ENCODE assay signal across 8 cellular contexts in the genomic region with DNA sequence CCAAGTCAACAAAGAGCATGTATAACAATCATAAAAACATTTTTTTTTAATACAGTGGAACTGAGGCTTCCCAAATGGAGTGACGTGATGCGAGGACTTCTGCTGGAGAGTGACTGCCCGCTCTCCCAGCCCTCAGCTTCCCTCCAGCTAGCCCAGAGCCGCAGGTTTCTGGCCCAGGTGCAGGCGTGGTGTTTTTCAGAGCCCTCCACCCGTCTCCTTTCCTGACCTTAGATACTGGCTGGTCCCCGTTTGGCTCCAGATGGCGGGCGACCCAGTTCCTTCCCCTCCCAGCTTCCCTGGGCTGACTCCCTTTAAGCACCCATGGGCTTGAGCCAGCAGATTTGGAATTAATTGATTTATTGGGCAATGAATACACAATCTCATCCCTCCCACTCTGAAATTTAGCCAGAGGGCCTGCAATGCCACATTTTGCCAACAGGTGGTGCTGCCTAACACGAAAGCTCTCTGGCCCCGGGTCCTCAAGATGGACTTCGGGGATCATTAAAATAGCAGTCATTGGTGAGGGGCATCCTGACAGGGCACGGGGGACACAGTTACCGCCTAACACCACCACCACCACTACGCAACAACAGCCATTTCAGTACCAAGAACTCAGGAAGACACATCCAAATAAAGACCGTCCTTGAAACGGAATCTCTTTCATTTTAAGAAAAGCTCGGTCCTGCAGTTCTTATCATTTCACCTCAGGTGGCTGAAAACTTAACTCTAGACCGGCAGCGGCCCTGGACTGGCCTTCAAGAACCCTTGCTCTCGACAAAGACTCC. TPM values are rescaled to one million over a fixed set of nuclear protein-coding genes. Genes with fewer than 3 reads are reported as not detected.
DNase-seq lines count a peak whose midpoint lies in the region; ATAC-seq and TF ChIP-seq lines count a peak whose summit lies in the region.

No MANE protein-coding gene starts in this region.

- TF ChIP-seq POLR2A in esophagus muscularis mucosa (IDR thresholded peaks at IDR 0.05; ENCODE audit: low read depth): no peak

- CTCF ChIA-PET in OCI-LY7 (lab: Charles Lee; ENCODE audit: unreplicated experiment): interaction anchor here (1.3 kb wide), 1 partner anchor 34 kb away, joined by 5 read pairs; no protein-coding TSS in a partner anchor

- TF ChIP-seq EP300 in esophagus muscularis mucosa (IDR thresholded peaks at IDR 0.05) (no peak), neural cell (conservative IDR thresholded peaks at IDR 0.05; ENCODE audit: poor library complexity, severe bottlenecking) (no peak)

- H3K9me2 ChIP-seq in OCI-LY7 (ENCODE audit: insufficient read depth, low read length): no peaks in the 10 kb centered on the region
- H3K9me2 ChIP-seq in neural cell (ENCODE audit: insufficient read depth, low read length): no peaks in the 10 kb centered on the region

- TF ChIP-seq CTCF in OCI-LY7 (conservative IDR thresholded peaks at IDR 0.05; ENCODE audit: low read length) (peak; percentile 98), esophagus muscularis mucosa (IDR thresholded peaks at IDR 0.05) (peak; percentile 94 to 100 (median 99)), neural cell (IDR thresholded peaks at IDR 0.05; ENCODE audit: poor library complexity, severe bottlenecking) (peak; percentile 69)

- 21% methylated on average over 20 of the region's 21 CpGs for WGBS in esophagus muscularis mucosa

- H2AFZ ChIP-seq in OCI-LY7 (ENCODE audit: low read length) (peak overlapping the region; percentile 38; the same call in 1 of the 2 replicates), neural cell (ENCODE audit: low read depth, low read length) (no peak overlapping the region)

- H3K4me1 ChIP-seq in OCI-LY7 (ENCODE audit: insufficient read depth, low read length, poor library complexity, severe bottlenecking) (no peaks in the 10 kb centered on the region), esophagus muscularis mucosa (peaks cover 10 to 27% (median 25%) of the 10 kb centered on the region in 4 donors)

- no peak for ATAC-seq in stimulated activated naive CD8-positive, alpha-beta T cell treated with anti-CD3 and anti-CD28 coated beads, Interleukin-15, Interleukin-2, amounts not matched to agents 100 U/mL and 50 U/mL, for 24 hours
- ATAC-seq in HG03025 (IDR thresholded peaks at IDR 0.05; ENCODE audit: low FRiP score, unreplicated experiment): no peak

- intact Hi-C loops in OCI-LY7 (cut with micrococcal nuclease; ENCODE audit: unreplicated experiment) (loop anchor here (1.0 to 10.0 kb wide), 3 partner anchors 35 to 234 kb away; no protein-coding TSS in a partner anchor), esophagus muscularis mucosa (cut with DNase I) (loop anchor here (2.0 kb wide), 1 partner anchor 56 kb away; no protein-coding TSS in a partner anchor)

- TF ChIP-seq RAD21 in neural cell (conservative IDR thresholded peaks at IDR 0.05): peak; percentile 48

- DNase-seq in COLO668 (lab: John Stamatoyannopoulos, UW; ENCODE audit: unreplicated experiment) (peak; percentile 61), HPDE6-E6E7 (ENCODE audit: extremely low spot score) (peak; percentile 70), OCI-LY7 (ENCODE audit: low spot score) (peak; percentile 73), esophagus muscularis mucosa (ENCODE audit: extremely low spot score) (peak; percentile 96)
- DNase-seq in activated T-cell treated with anti-CD3 and anti-CD28 coated beads, Interleukin-2, amount 50 U/mL, for 1 hour: peak; percentile 84
- DNase-seq in stimulated activated naive CD8-positive, alpha-beta T cell treated with anti-CD3 and anti-CD28 coated beads, Interleukin-15, Interleukin-2, amounts not matched to agents 100 U/mL and 50 U/mL, for 24 hours: peak; percentile 79

- no TSS peak for BruUV-seq in OCI-LY7 (replicated peaks; lab: Mats Ljungman, UMichigan)

- H3K79me2 ChIP-seq in OCI-LY7 (ENCODE audit: insufficient read depth, low read depth, low read length) (no peaks in the 10 kb centered on the region), neural cell (replicated peaks; ENCODE audit: insufficient read depth, low read length) (no peaks in the 10 kb centered on the region)

- POLR2A ChIA-PET in OCI-LY7 (lab: Charles Lee): interaction anchor here (0.5 to 0.8 kb wide), 2 partner anchors 43 to 129 kb away, joined by 3 to 4 read pairs; no protein-coding TSS in a partner anchor

- H3K4me2 ChIP-seq in OCI-LY7 (ENCODE audit: low read length): peak overlapping the region; percentile 55
- H3K4me2 ChIP-seq in neural cell (ENCODE audit: low read length): no peak overlapping the region

- H3K4me3 ChIP-seq in OCI-LY7 (ENCODE audit: low read depth, low read length, poor library complexity, severe bottlenecking): no peak overlapping the region
- H3K4me3 ChIP-seq in esophagus muscularis mucosa: peak overlapping the region in 2 of 4 donors; percentile 22 to 31
- H3K4me3 ChIP-seq in neural cell (ENCODE audit: low read length): no peak overlapping the region

- H3K9me3 ChIP-seq in OCI-LY7 (ENCODE audit: low read length): no peaks in the 10 kb centered on the region
- no peaks in the 10 kb centered on the region for H3K9me3 ChIP-seq in esophagus muscularis mucosa
- peaks cover 4% of the 10 kb centered on the region for H3K9me3 ChIP-seq in neural cell (ENCODE audit: low read length)

- no peaks in the 10 kb centered on the region for H4K20me1 ChIP-seq in OCI-LY7 (ENCODE audit: insufficient read depth, low read length)
- no peaks in the 10 kb centered on the region for H4K20me1 ChIP-seq in neural cell (ENCODE audit: insufficient read depth)

- H3K27me3 ChIP-seq in esophagus muscularis mucosa: no peaks in the 10 kb centered on the region
- H3K27me3 ChIP-seq in neural cell (ENCODE audit: insufficient read depth, low read depth, low read length): no peaks in the 10 kb centered on the region

- H3F3A ChIP-seq in neural cell (ENCODE audit: insufficient read depth, low read length, poor library complexity, severe bottlenecking): no peaks in the 10 kb centered on the region

- H3K27ac ChIP-seq in OCI-LY7 (ENCODE audit: low read depth, low read length, poor library complexity, severe bottlenecking): no peak overlapping the region
- peak overlapping the region in 1 of 4 donors; percentile 30 for H3K27ac ChIP-seq in esophagus muscularis mucosa (replicated peaks in 1 of 4)
- H3K27ac ChIP-seq in neural cell (ENCODE audit: low read length): no peak overlapping the region

- H3K36me3 ChIP-seq in OCI-LY7 (ENCODE audit: insufficient read depth, low read length) (peaks cover 8% of the 10 kb centered on the region; the same call in 1 of the 2 replicates), esophagus muscularis mucosa (peaks cover 0 to 7% (median 3%) of the 10 kb centered on the region in 4 donors), neural cell (ENCODE audit: insufficient read depth, low read length) (peaks cover 10% of the 10 kb centered on the region)

- H3K9ac ChIP-seq in neural cell (ENCODE audit: low read length): no peak overlapping the region

TF ChIP-seq in neural cell, 6 proteins besides CTCF, POLR2A, EP300 and RAD21:
- TF ChIP-seq TAF1 (IDR thresholded peaks at IDR 0.05; ENCODE audit: low read depth) (no peak), SMC3 (conservative IDR thresholded peaks at IDR 0.05; ENCODE audit: poor library complexity) (peak; percentile 52), EZH2 (IDR thresholded peaks at IDR 0.05; ENCODE audit: borderline replicate concordance, insufficient read depth, low read length, poor library complexity, severe bottlenecking) (no peak)

RNA-seq across cellular contexts. Expression of a gene that starts 47.5 kb away (rescaled TPM):
- 0.03 and 0.08 TPM in 2 replicates for total RNA-seq in OCI-LY7 (2014; rRNA removed; shearing (Covaris generic))
- total RNA-seq in OCI-LY7 (2022) (0.11 and 0.42 TPM in 2 replicates), esophagus muscularis mucosa (under 1 TPM in 3 of 4 donors, not detected in 1; 0.19 to 0.63 (median 0.42) TPM)
- not detected in 2 replicates for polyA plus RNA-seq in neural cell
- not detected in 2 replicates for polyA minus RNA-seq in neural cell

RNA-seq across cellular contexts. Expression of a gene that starts 49.1 kb away (rescaled TPM):
- 32.9 and 43.6 TPM in 2 replicates for total RNA-seq in OCI-LY7 (2014; rRNA removed; shearing (Covaris generic))
- total RNA-seq in OCI-LY7 (2022) (92.1 and 103 TPM in 2 replicates), esophagus muscularis mucosa (10 to 100 TPM; 16.4 to 42.3 (median 28.3) TPM)
- polyA plus RNA-seq in neural cell: 16.3 and 22.4 TPM in 2 replicates
- polyA minus RNA-seq in neural cell: 15.4 and 21.2 TPM in 2 replicates
